26 cellular contexts compared by ENCODE assay signal in genomic region chr7:92939793-92940360, GRCh38.
"Had no signal": no experiment of that assay in that cellular context is flagged by ENCODE, and none has a peak within 500 bp of the region (broad histone marks: within the 10 kb centered on the region; RNA-seq: fewer than 3 reads in every experiment).

No MANE protein-coding gene starts in this region.

- H3K27me3 ChIP-seq: hepatocyte, neural progenitor cell, neutrophil, right atrium auricular region, tibial nerve, vagina had no signal

- H3K36me3 Mint-ChIP-seq: naive B cell; natural killer cell; neural progenitor cell; stimulated activated naive B cell treated with anti-CD40 and anti-IgM and Interleukin-4, amounts not matched to agents 10 μg/mL and 1 μg/mL and 100 μg/mL, for 72 hours; type B pancreatic cell had no signal

- H3K79me2 ChIP-seq: hepatocyte, parathyroid adenoma had no signal

- H3K9me3 ChIP-seq: tibial nerve, vagina had no signal

- ATAC-seq: natural killer cell; sciatic nerve; stimulated activated naive B cell treated with anti-CD40 and anti-IgM and Interleukin-4, amounts not matched to agents 10 μg/mL and 1 μg/mL and 100 μg/mL, for 72 hours; stimulated activated naive CD8-positive, alpha-beta T cell treated with anti-CD3 and anti-CD28 coated beads, Interleukin-15, Interleukin-2, amounts not matched to agents 100 U/mL and 50 U/mL, for 24 hours had no signal

- H3K4me3 ChIP-seq: hepatocyte, left ventricle myocardium inferior, lung, neural progenitor cell, right atrium auricular region, skin epidermis, tibial nerve, vagina had no signal

- H3K4me3 Mint-ChIP-seq: mesothelial cell of epicardium; natural killer cell; nephron progenitor cell; neural progenitor cell; stimulated activated naive B cell treated with anti-CD40 and anti-IgM and Interleukin-4, amounts not matched to agents 10 μg/mL and 1 μg/mL and 100 μg/mL, for 72 hours; type B pancreatic cell had no signal

- H3K9ac ChIP-seq: neural progenitor cell, parathyroid adenoma had no signal

- H3K4me1 ChIP-seq: neural progenitor cell, parathyroid adenoma, right atrium auricular region, tibial nerve, vagina had no signal

- H2AFZ ChIP-seq: hepatocyte, neural progenitor cell, parathyroid adenoma had no signal

- H3K27ac ChIP-seq: hepatocyte, left ventricle myocardium inferior, neural progenitor cell, neutrophil, parathyroid adenoma, right atrium auricular region, skin epidermis, tibial nerve, vagina had no signal

- H3K27ac Mint-ChIP-seq: mesothelial cell of epicardium; naive B cell; natural killer cell; nephron progenitor cell; neural progenitor cell; stimulated activated naive B cell treated with anti-CD40 and anti-IgM and Interleukin-4, amounts not matched to agents 10 μg/mL and 1 μg/mL and 100 μg/mL, for 72 hours; type B pancreatic cell had no signal

- H3K27me3 Mint-ChIP-seq: naive B cell; stimulated activated naive B cell treated with anti-CD40 and anti-IgM and Interleukin-4, amounts not matched to agents 10 μg/mL and 1 μg/mL and 100 μg/mL, for 72 hours; type B pancreatic cell had no signal

- H3K4me2 ChIP-seq: hepatocyte, neural progenitor cell had no signal

- H3K4me1 Mint-ChIP-seq: naive B cell, natural killer cell, nephron progenitor cell, neural progenitor cell had no signal

- DNase-seq: islet precursor cell; left ventricle myocardium inferior; mesendoderm; naive B cell; natural killer cell; nephron progenitor cell; occipital lobe; stimulated activated CD4-positive, alpha-beta T cell treated with anti-CD3 and anti-CD28 coated beads, Interleukin-12 subunit alpha, Interleukin-12 subunit beta, amount 100 ng/mL, for 4 hours; stimulated activated CD4-positive, alpha-beta T cell treated with anti-CD3 and anti-CD28 coated beads, Interleukin-15, amount 100 ng/mL, for 24 hours; stimulated activated CD4-positive, alpha-beta T cell treated with anti-CD3 and anti-CD28 coated beads, Interleukin-2, amount 100 ng/mL, for 24 hours; stimulated activated CD4-positive, alpha-beta T cell treated with anti-CD3 and anti-CD28 coated beads, Interleukin-4, amount 100 ng/mL, for 1 hour; stimulated activated naive B cell treated with anti-CD40 and anti-IgM and Interleukin-4, amounts not matched to agents 10 μg/mL and 1 μg/mL and 100 μg/mL, for 72 hours; stimulated activated naive CD8-positive, alpha-beta T cell treated with anti-CD3 and anti-CD28 coated beads, Interleukin-15, Interleukin-2, amounts not matched to agents 100 U/mL and 50 U/mL, for 24 hours; substantia nigra had no signal

- H3K36me3 ChIP-seq: left ventricle myocardium inferior, neural progenitor cell, neutrophil, right atrium auricular region, tibial nerve, vagina had no signal
